Comparison of ENCODE assay signal across 8 cellular contexts in the genomic region with DNA sequence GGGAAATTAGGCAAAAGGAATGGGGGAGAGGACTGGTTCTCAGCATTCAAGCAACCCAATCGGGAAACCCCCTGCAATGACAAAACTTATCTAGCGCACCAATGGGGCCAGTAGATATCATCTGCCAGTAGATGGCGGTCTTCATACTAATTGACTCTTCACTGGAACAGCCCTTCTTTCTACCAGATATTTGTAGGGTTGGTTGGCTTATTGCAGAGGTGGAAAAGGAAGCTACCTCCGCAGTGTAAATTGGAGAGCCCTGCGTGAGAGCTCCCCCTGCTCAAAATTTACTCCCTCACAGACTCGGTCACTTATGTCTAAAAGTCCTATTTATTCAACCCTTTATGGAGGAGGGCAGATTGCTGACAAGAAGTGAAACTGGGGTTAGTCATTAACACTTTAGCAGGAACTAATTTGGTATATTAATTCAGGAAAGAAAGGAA.
DNase-seq lines count a peak whose midpoint lies in the region; ATAC-seq and TF ChIP-seq lines count a peak whose summit lies in the region.

No MANE protein-coding gene starts in this region.

- peak overlapping the region in 1 of 2 experiments; percentile 31; a peak in 1 of 4 replicates for H3K4me3 ChIP-seq in SK-N-SH (ENCODE audit: low read depth in 2 of 2, low read length in 1 of 2)
- H3K4me3 ChIP-seq in hepatocyte: no peak overlapping the region

- no peak for TF ChIP-seq EP300 in SK-N-SH (IDR thresholded peaks at IDR 0.05; ENCODE audit: borderline replicate concordance in 1 of 2, low read depth in 1 of 2, low read length in 1 of 2)

- no peaks in the 10 kb centered on the region for H3K27me3 Mint-ChIP-seq in activated naive CD8-positive, alpha-beta T cell

- ATAC-seq in GM19467 (IDR thresholded peaks at IDR 0.05; ENCODE audit: unreplicated experiment): peak; percentile 82
- ATAC-seq in HG03469 (IDR thresholded peaks at IDR 0.05; ENCODE audit: unreplicated experiment): peak; percentile 61

- H3F3A ChIP-seq in SK-N-SH (replicated peaks; ENCODE audit: insufficient read depth): no peaks in the 10 kb centered on the region

- CTCF ChIA-PET in SK-N-SH (lab: Yijun Ruan, JAX): interaction anchor here (0.7 to 1.1 kb wide), 5 partner anchors 8 to 171 kb away, joined by 3 to 7 read pairs (median 3); no protein-coding TSS in a partner anchor

- no peak overlapping the region for H3K4me2 ChIP-seq in SK-N-SH
- H3K4me2 ChIP-seq in hepatocyte: no peak overlapping the region

- H2AFZ ChIP-seq in SK-N-SH (ENCODE audit: low read depth): no peak overlapping the region
- H2AFZ ChIP-seq in hepatocyte: no peak overlapping the region

- no peaks in the 10 kb centered on the region for H3K36me3 Mint-ChIP-seq in activated naive CD8-positive, alpha-beta T cell

- H3K79me2 ChIP-seq in SK-N-SH (ENCODE audit: insufficient read depth) (no peaks in the 10 kb centered on the region), hepatocyte (no peaks in the 10 kb centered on the region)

- DNase-seq in D341Med (ENCODE audit: low spot score) (peak; percentile 71), SK-N-SH (peak; percentile 29), hepatocyte (ENCODE audit: low spot score) (peak; percentile 68), anterior cingulate cortex (lab: John Stamatoyannopoulos, UW) (no peak)
- DNase-seq in stimulated activated CD4-positive, alpha-beta T cell treated with anti-CD3 and anti-CD28 coated beads, Interleukin-4, amount 100 ng/mL, for 1 hour: peak; percentile 44

- H3K27ac Mint-ChIP-seq in activated naive CD8-positive, alpha-beta T cell: peak overlapping the region; percentile 89

- H3K36me3 ChIP-seq in SK-N-SH (replicated peaks in 1 of 2; ENCODE audit: control insufficient read depth in 1 of 2, insufficient read depth in 2 of 2, low read length in 1 of 2) (no peaks in the 10 kb centered on the region), hepatocyte (replicated peaks; ENCODE audit: insufficient read depth, low read depth) (no peaks in the 10 kb centered on the region)

- H3K27me3 ChIP-seq in SK-N-SH (ENCODE audit: insufficient read depth): peaks cover 54% of the 10 kb centered on the region; the same call in 1 of the 2 replicates
- no peaks in the 10 kb centered on the region for H3K27me3 ChIP-seq in hepatocyte

- POLR2A ChIA-PET in SK-N-SH (lab: Yijun Ruan, JAX): no interaction called here

- H3K27ac ChIP-seq in SK-N-SH (ENCODE audit: low read depth in 2 of 2, low read length in 1 of 2): no peak overlapping the region
- no peak overlapping the region for H3K27ac ChIP-seq in hepatocyte

- 0% methylated on average over 5 of the region's 6 CpGs for WGBS in SK-N-SH (ENCODE audit: low lambda C conversion rate)
- 49% methylated on average over 6 of the region's 6 CpGs for WGBS in hepatocyte (ENCODE audit: low lambda C conversion rate, missing lambda C conversion rate)

- H3K4me1 Mint-ChIP-seq in activated naive CD8-positive, alpha-beta T cell (ENCODE audit: low read depth): peaks cover 18% of the 10 kb centered on the region

- H3K9me2 ChIP-seq in SK-N-SH: no peaks in the 10 kb centered on the region
- no peaks in the 10 kb centered on the region for H3K9me2 ChIP-seq in hepatocyte (replicated peaks; ENCODE audit: insufficient read depth)

- H3K4me1 ChIP-seq in SK-N-SH (ENCODE audit: control insufficient read depth in 1 of 2, insufficient read depth in 2 of 2, low read depth in 1 of 2, low read length in 1 of 2): no peaks in the 10 kb centered on the region
- no peaks in the 10 kb centered on the region for H3K4me1 ChIP-seq in hepatocyte (ENCODE audit: insufficient read depth)

- no peak overlapping the region for H3K9ac ChIP-seq in SK-N-SH

- H3K4me3 Mint-ChIP-seq in activated naive CD8-positive, alpha-beta T cell: peak overlapping the region; percentile 61

- H4K20me1 ChIP-seq in SK-N-SH (ENCODE audit: insufficient read depth): no peaks in the 10 kb centered on the region
- no peaks in the 10 kb centered on the region for H4K20me1 ChIP-seq in hepatocyte (ENCODE audit: insufficient read depth, poor library complexity, severe bottlenecking)

- peak; percentile 24 for TF ChIP-seq RAD21 in SK-N-SH (IDR thresholded peaks at IDR 0.05; ENCODE audit: low read length)

- H3K9me3 Mint-ChIP-seq in activated naive CD8-positive, alpha-beta T cell (ENCODE audit: low read depth): no peaks in the 10 kb centered on the region

- TF ChIP-seq CTCF in SK-N-SH (IDR thresholded peaks at IDR 0.05): peak; percentile 57
- TF ChIP-seq CTCF in hepatocyte (IDR thresholded peaks at IDR 0.05; ENCODE audit: poor library complexity): peak; percentile 64

- H3K9me3 ChIP-seq in SK-N-SH (no peaks in the 10 kb centered on the region), hepatocyte (ENCODE audit: low read depth) (no peaks in the 10 kb centered on the region)

TF ChIP-seq in SK-N-SH, 30 proteins besides CTCF, POLR2A, EP300 and RAD21:
- no peak for TF ChIP-seq POLR2AphosphoS5 (IDR thresholded peaks at IDR 0.05; ENCODE audit: low read depth, low read length)
- TF ChIP-seq, protein P1, sequence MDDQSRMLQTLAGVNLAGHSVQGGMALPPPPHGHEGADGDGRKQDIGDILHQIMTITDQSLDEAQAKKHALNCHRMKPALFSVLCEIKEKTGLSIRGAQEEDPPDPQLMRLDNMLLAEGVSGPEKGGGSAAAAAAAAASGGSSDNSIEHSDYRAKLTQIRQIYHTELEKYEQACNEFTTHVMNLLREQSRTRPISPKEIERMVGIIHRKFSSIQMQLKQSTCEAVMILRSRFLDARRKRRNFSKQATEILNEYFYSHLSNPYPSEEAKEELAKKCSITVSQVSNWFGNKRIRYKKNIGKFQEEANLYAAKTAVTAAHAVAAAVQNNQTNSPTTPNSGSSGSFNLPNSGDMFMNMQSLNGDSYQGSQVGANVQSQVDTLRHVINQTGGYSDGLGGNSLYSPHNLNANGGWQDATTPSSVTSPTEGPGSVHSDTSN (IDR thresholded peaks at IDR 0.05): no peak
- no peak for TF ChIP-seq TCF12 (IDR thresholded peaks at IDR 0.05)
- no peak for TF ChIP-seq RFX5 (IDR thresholded peaks at IDR 0.05; ENCODE audit: low read length)
- no peak for TF ChIP-seq ELF1 (IDR thresholded peaks at IDR 0.05)

Comparison
In these comparisons a context has a peak if more than half of its experiments do, and no peak if none do; other contexts are left out.
1. DNase-seq: peak in D341Med (single experiment), SK-N-SH (single experiment), hepatocyte (single experiment) and stimulated activated CD4-positive, alpha-beta T cell treated with anti-CD3 and anti-CD28 coated beads, Interleukin-4, amount 100 ng/mL, for 1 hour (single experiment); none in anterior cingulate cortex (0 of 58).